ENCODE assay signal across 6 cellular contexts in genomic region chr14:24216876-24217275, GRCh38. TPM values are rescaled to one million over a fixed set of nuclear protein-coding genes. Genes with fewer than 3 reads are reported as not detected.
"Had no signal": no experiment of that assay in that cellular context is flagged by ENCODE, and none has a peak within 500 bp of the region (broad histone marks: within the 10 kb centered on the region; RNA-seq: fewer than 3 reads in every experiment).

No MANE protein-coding gene starts in this region.

RNA-seq across cellular contexts. Expression of gene TSSK4, which starts 11.4 kb away (rescaled TPM):
- total RNA-seq: activated naive CD4-positive, alpha-beta T cell treated with anti-CD3 and anti-CD28 coated beads for 36 hours; esophagus mucosa; glomerular endothelial cell; psoas muscle; subcutaneous adipose tissue; tibial nerve had no signal
